16 cellular contexts compared by ENCODE assay signal in genomic region chr1:178868700-178869099, GRCh38. TPM values are rescaled to one million over a fixed set of nuclear protein-coding genes. Genes with fewer than 3 reads are reported as not detected.
DNase-seq lines count a peak whose midpoint lies in the region; ATAC-seq, FAIRE-seq and TF ChIP-seq lines count a peak whose summit lies in the region.
"Had no signal": no experiment of that assay in that cellular context is flagged by ENCODE, and none has a peak within 500 bp of the region (broad histone marks: within the 10 kb centered on the region; RNA-seq: fewer than 3 reads in every experiment).

No MANE protein-coding gene starts in this region.

- peaks cover 35% of the 10 kb centered on the region for H3K4me1 ChIP-seq in HUES48 (ENCODE audit: control insufficient read depth, insufficient read depth, low read length)
- H3K4me1 ChIP-seq in muscle layer of colon (ENCODE audit: insufficient read depth, low read length): peaks cover 31% of the 10 kb centered on the region
- H3K4me1 ChIP-seq in testis: peaks cover 4% of the 10 kb centered on the region
- H3K4me1 ChIP-seq: BLaER1 treated with 17β-estradiol and CSF1 and Interleukin-3, amounts not matched to agents 10 nM and 100 nM; foreskin keratinocyte had no signal

- 59 to 78% methylated on average over 1 of the region's 1 CpG for WGBS in testis, 2 donors
- 56 to 74% methylated on average over 1 of the region's 1 CpG for WGBS in lower leg skin, 2 donors

- TF ChIP-seq CTCF in coronary artery (IDR thresholded peaks at IDR 0.05) (no peak), testis (IDR thresholded peaks at IDR 0.05) (no peak), lower leg skin (IDR thresholded peaks at IDR 0.05) (no peak)

- no peak for ATAC-seq in stimulated activated memory B cell treated with anti-CD40 and anti-IgM and Interleukin-4, amounts not matched to agents 10 μg/mL and 1 μg/mL and 100 μg/mL, for 72 hours
- ATAC-seq: foreskin keratinocyte; natural killer cell treated with Interleukin-12 subunit alpha and Interleukin-12 subunit beta and Interleukin-15 and Interleukin-18, amount 100 ng/mL, for 72 hours; T-helper 17 cell had no signal

- no peak overlapping the region for H3K4me3 Mint-ChIP-seq in stimulated activated memory B cell treated with anti-CD40 and anti-IgM and Interleukin-4, amounts not matched to agents 10 μg/mL and 1 μg/mL and 100 μg/mL, for 72 hours
- H3K4me3 Mint-ChIP-seq: natural killer cell treated with Interleukin-12 subunit alpha and Interleukin-12 subunit beta and Interleukin-15 and Interleukin-18, amount 100 ng/mL, for 72 hours; T-helper 17 cell had no signal

- intact Hi-C loops in testis (cut with DNase I; ENCODE audit: low total_unique reads): no loop called here
- intact Hi-C loops in lower leg skin (cut with DNase I; ENCODE audit: low total_unique reads): no loop called here

- no peaks in the 10 kb centered on the region for H3K9me3 Mint-ChIP-seq in stimulated activated memory B cell treated with anti-CD40 and anti-IgM and Interleukin-4, amounts not matched to agents 10 μg/mL and 1 μg/mL and 100 μg/mL, for 72 hours
- H3K9me3 Mint-ChIP-seq: natural killer cell treated with Interleukin-12 subunit alpha and Interleukin-12 subunit beta and Interleukin-15 and Interleukin-18, amount 100 ng/mL, for 72 hours had no signal

- H3K27me3 ChIP-seq in HUES48 (ENCODE audit: control insufficient read depth, insufficient read depth, low read length) (no peaks in the 10 kb centered on the region), muscle layer of colon (ENCODE audit: control insufficient read depth in 1 of 2, insufficient read depth in 2 of 2, low read length in 2 of 2) (no peaks in the 10 kb centered on the region), testis (no peaks in the 10 kb centered on the region)
- H3K27me3 ChIP-seq: BLaER1 treated with 17β-estradiol and CSF1 and Interleukin-3, amounts not matched to agents 10 nM and 100 nM; foreskin keratinocyte had no signal

- H3K9ac ChIP-seq in HUES48 (ENCODE audit: low read depth, low read length) (no peak overlapping the region), muscle layer of colon (ENCODE audit: low read length) (peak overlapping the region; percentile 77)
- H3K9ac ChIP-seq: BLaER1 treated with 17β-estradiol and CSF1 and Interleukin-3, amounts not matched to agents 10 nM and 100 nM had no signal

- H3K36me3 Mint-ChIP-seq in stimulated activated memory B cell treated with anti-CD40 and anti-IgM and Interleukin-4, amounts not matched to agents 10 μg/mL and 1 μg/mL and 100 μg/mL, for 72 hours: peaks cover 23% of the 10 kb centered on the region
- H3K36me3 Mint-ChIP-seq: natural killer cell treated with Interleukin-12 subunit alpha and Interleukin-12 subunit beta and Interleukin-15 and Interleukin-18, amount 100 ng/mL, for 72 hours had no signal

- H3K27me3 Mint-ChIP-seq in stimulated activated memory B cell treated with anti-CD40 and anti-IgM and Interleukin-4, amounts not matched to agents 10 μg/mL and 1 μg/mL and 100 μg/mL, for 72 hours: no peaks in the 10 kb centered on the region
- H3K27me3 Mint-ChIP-seq: natural killer cell treated with Interleukin-12 subunit alpha and Interleukin-12 subunit beta and Interleukin-15 and Interleukin-18, amount 100 ng/mL, for 72 hours; T-helper 17 cell had no signal

- TF ChIP-seq POLR2A in testis (IDR thresholded peaks at IDR 0.05): no peak
- no peak for TF ChIP-seq POLR2A in lower leg skin (IDR thresholded peaks at IDR 0.05)

- no peak overlapping the region for H3K27ac Mint-ChIP-seq in stimulated activated memory B cell treated with anti-CD40 and anti-IgM and Interleukin-4, amounts not matched to agents 10 μg/mL and 1 μg/mL and 100 μg/mL, for 72 hours
- H3K27ac Mint-ChIP-seq: natural killer cell treated with Interleukin-12 subunit alpha and Interleukin-12 subunit beta and Interleukin-15 and Interleukin-18, amount 100 ng/mL, for 72 hours; T-helper 17 cell had no signal

- FAIRE-seq in frontal cortex (lab: Jason Lieb, UNC): no peak

- H3K4me3 ChIP-seq in HUES48 (ENCODE audit: low read depth, low read length) (peak overlapping the region; percentile 25; the same call in 1 of the 2 replicates), coronary artery (peak overlapping the region; percentile 67), muscle layer of colon (ENCODE audit: low read depth in 1 of 2, low read length in 2 of 2) (peak overlapping the region; percentile 51 to 75), testis (peak overlapping the region; percentile 34 to 41), lower leg skin (ENCODE audit: low read depth, poor library complexity, severe bottlenecking) (no peak overlapping the region)
- H3K4me3 ChIP-seq: BLaER1 treated with 17β-estradiol and CSF1 and Interleukin-3, amounts not matched to agents 10 nM and 100 nM had no signal

- H3K27ac ChIP-seq in HUES48 (ENCODE audit: low read depth, low read length): peak overlapping the region; percentile 68
- peak overlapping the region in 1 of 2 donors; percentile 31 for H3K27ac ChIP-seq in coronary artery
- peak overlapping the region; percentile 77 for H3K27ac ChIP-seq in muscle layer of colon (ENCODE audit: low read depth, low read length)
- peak overlapping the region in 1 of 2 donors; percentile 65 for H3K27ac ChIP-seq in testis
- H3K27ac ChIP-seq: BLaER1 treated with 17β-estradiol and CSF1 and Interleukin-3, amounts not matched to agents 10 nM and 100 nM; foreskin keratinocyte had no signal

- DNase-seq in coronary artery (ENCODE audit: low spot score): no peak
- DNase-seq in testis: no peak
- no peak for DNase-seq in frontal cortex (ENCODE audit: low spot score in 2 of 2)
- no peak for DNase-seq in lower leg skin (ENCODE audit: low spot score in 2 of 2)
- no peak for DNase-seq in NAMALWA (ENCODE audit: low spot score)
- DNase-seq: dermis blood vessel endothelial cell, DND-41, foreskin keratinocyte, NCI-H1417 treated with DMSO at 0.1 percent for 48 hours, NCI-H526, T-helper 17 cell had no signal

- H3K36me3 ChIP-seq in HUES48 (ENCODE audit: control insufficient read depth, insufficient read depth, low read length): no peaks in the 10 kb centered on the region
- peaks cover 11% of the 10 kb centered on the region for H3K36me3 ChIP-seq in muscle layer of colon (ENCODE audit: insufficient read depth, low read length)
- H3K36me3 ChIP-seq in testis (ENCODE audit: low read depth, missing control alignments): no peaks in the 10 kb centered on the region

- H3K4me1 Mint-ChIP-seq in stimulated activated memory B cell treated with anti-CD40 and anti-IgM and Interleukin-4, amounts not matched to agents 10 μg/mL and 1 μg/mL and 100 μg/mL, for 72 hours: peaks cover 63% of the 10 kb centered on the region

- H3K9me3 ChIP-seq in HUES48 (ENCODE audit: control insufficient read depth, insufficient read depth, low read length): no peaks in the 10 kb centered on the region
- H3K9me3 ChIP-seq in muscle layer of colon (ENCODE audit: low read length): no peaks in the 10 kb centered on the region
- H3K9me3 ChIP-seq in testis: no peaks in the 10 kb centered on the region
- H3K9me3 ChIP-seq: BLaER1 treated with 17β-estradiol and CSF1 and Interleukin-3, amounts not matched to agents 10 nM and 100 nM had no signal

RNA-seq across cellular contexts. Expression of gene ANGPTL1, which starts 2.2 kb away (rescaled TPM):
- 10 to 100 TPM in 1 of 2 donors, 1 to 10 TPM in 1; 5.0 to 14.7 TPM for total RNA-seq in testis
- polyA plus RNA-seq in testis (ENCODE audit: insufficient read depth, low read depth, low replicate concordance): 18.4 TPM
- total RNA-seq in frontal cortex: 2.0 TPM
- total RNA-seq in lower leg skin: 10 to 100 TPM in 2 of 4 donors, 1 to 10 TPM in 2; 3.4 to 28.3 (median 17.9) TPM
- total RNA-seq: dermis blood vessel endothelial cell; foreskin keratinocyte; natural killer cell treated with Interleukin-12 subunit alpha and Interleukin-12 subunit beta and Interleukin-15 and Interleukin-18, amount 100 ng/mL, for 72 hours; T-helper 17 cell had no signal
- polyA plus RNA-seq: foreskin keratinocyte had no signal
